1 cellular context compared by ENCODE assay signal in the genomic region with DNA sequence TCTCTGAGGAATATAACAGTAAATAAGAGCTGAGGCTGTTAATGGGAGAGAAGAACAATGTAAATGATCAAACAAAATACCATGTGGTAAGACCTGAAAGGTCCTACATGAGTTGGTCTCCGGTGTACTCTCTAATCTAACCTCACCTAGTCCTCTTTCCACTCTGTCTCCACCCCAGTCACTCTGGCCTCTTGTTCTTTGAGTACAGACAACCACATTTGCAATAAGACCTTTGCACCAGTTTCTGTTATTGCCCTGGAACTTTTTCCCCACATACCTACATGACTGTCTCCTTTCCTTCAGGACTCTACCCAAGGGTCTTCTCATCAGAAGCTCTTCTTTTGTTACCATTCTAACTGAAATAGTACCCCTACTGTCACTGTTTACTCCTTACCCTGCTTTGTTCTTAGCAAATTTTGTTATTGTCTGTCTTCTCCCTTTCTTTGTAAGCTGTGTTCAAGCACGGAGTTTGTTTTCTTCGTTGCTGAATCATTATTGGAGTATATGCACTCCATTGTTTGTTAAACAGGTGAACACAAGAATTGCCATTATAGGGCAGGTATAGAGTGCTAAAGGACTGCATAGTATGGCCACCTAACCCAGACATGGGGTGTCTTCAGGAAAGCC.
TF ChIP-seq lines count a peak whose summit lies in the region.

No MANE protein-coding gene starts in this region.

TF ChIP-seq in HepG2, 621 proteins besides CTCF, POLR2A, EP300 and RAD21 (continues in another document):
- TF ChIP-seq HMGXB4 (CRISPR knock-in tag; IDR thresholded peaks at IDR 0.05; ENCODE audit: borderline replicate concordance in 1 of 2, low read depth in 1 of 2) = 0 out of 4 replicates have a peak, but pooled peaks have one; percentile 43 to 59
- TF ChIP-seq GZF1 (CRISPR knock-in tag; IDR thresholded peaks at IDR 0.05) = no peak
- TF ChIP-seq SRY (CRISPR knock-in tag; IDR thresholded peaks at IDR 0.05) = no peak
- no peak for TF ChIP-seq HES4 (CRISPR knock-in tag; IDR thresholded peaks at IDR 0.05; ENCODE audit: borderline replicate concordance)
- no peak for TF ChIP-seq ZFP37 (CRISPR knock-in tag; IDR thresholded peaks at IDR 0.05; ENCODE audit: borderline replicate concordance)
- TF ChIP-seq, protein P1, sequence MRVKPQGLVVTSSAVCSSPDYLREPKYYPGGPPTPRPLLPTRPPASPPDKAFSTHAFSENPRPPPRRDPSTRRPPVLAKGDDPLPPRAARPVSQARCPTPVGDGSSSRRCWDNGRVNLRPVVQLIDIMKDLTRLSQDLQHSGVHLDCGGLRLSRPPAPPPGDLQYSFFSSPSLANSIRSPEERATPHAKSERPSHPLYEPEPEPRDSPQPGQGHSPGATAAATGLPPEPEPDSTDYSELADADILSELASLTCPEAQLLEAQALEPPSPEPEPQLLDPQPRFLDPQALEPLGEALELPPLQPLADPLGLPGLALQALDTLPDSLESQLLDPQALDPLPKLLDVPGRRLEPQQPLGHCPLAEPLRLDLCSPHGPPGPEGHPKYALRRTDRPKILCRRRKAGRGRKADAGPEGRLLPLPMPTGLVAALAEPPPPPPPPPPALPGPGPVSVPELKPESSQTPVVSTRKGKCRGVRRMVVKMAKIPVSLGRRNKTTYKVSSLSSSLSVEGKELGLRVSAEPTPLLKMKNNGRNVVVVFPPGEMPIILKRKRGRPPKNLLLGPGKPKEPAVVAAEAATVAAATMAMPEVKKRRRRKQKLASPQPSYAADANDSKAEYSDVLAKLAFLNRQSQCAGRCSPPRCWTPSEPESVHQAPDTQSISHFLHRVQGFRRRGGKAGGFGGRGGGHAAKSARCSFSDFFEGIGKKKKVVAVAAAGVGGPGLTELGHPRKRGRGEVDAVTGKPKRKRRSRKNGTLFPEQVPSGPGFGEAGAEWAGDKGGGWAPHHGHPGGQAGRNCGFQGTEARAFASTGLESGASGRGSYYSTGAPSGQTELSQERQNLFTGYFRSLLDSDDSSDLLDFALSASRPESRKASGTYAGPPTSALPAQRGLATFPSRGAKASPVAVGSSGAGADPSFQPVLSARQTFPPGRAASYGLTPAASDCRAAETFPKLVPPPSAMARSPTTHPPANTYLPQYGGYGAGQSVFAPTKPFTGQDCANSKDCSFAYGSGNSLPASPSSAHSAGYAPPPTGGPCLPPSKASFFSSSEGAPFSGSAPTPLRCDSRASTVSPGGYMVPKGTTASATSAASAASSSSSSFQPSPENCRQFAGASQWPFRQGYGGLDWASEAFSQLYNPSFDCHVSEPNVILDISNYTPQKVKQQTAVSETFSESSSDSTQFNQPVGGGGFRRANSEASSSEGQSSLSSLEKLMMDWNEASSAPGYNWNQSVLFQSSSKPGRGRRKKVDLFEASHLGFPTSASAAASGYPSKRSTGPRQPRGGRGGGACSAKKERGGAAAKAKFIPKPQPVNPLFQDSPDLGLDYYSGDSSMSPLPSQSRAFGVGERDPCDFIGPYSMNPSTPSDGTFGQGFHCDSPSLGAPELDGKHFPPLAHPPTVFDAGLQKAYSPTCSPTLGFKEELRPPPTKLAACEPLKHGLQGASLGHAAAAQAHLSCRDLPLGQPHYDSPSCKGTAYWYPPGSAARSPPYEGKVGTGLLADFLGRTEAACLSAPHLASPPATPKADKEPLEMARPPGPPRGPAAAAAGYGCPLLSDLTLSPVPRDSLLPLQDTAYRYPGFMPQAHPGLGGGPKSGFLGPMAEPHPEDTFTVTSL (CRISPR knock-in tag; IDR thresholded peaks at IDR 0.05; ENCODE audit: borderline replicate concordance) = no peak
- no peak for TF ChIP-seq ZNF34 (CRISPR knock-in tag; IDR thresholded peaks at IDR 0.05; ENCODE audit: borderline replicate concordance)
- peak; percentile 64; the same call in 1 of the 2 replicates for TF ChIP-seq FOXJ3 (CRISPR knock-in tag; IDR thresholded peaks at IDR 0.05; ENCODE audit: borderline replicate concordance)
- no peak for TF ChIP-seq AGO1 (IDR thresholded peaks at IDR 0.05; ENCODE audit: low read depth, low read length, poor library complexity, severe bottlenecking)
- no peak for TF ChIP-seq ZC3H13 (CRISPR knock-in tag; IDR thresholded peaks at IDR 0.05)
- TF ChIP-seq, protein P2, sequence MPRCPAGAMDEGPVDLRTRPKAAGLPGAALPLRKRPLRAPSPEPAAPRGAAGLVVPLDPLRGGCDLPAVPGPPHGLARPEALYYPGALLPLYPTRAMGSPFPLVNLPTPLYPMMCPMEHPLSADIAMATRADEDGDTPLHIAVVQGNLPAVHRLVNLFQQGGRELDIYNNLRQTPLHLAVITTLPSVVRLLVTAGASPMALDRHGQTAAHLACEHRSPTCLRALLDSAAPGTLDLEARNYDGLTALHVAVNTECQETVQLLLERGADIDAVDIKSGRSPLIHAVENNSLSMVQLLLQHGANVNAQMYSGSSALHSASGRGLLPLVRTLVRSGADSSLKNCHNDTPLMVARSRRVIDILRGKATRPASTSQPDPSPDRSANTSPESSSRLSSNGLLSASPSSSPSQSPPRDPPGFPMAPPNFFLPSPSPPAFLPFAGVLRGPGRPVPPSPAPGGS (CRISPR knock-in tag; IDR thresholded peaks at IDR 0.05) = no peak
- TF ChIP-seq, protein P3, sequence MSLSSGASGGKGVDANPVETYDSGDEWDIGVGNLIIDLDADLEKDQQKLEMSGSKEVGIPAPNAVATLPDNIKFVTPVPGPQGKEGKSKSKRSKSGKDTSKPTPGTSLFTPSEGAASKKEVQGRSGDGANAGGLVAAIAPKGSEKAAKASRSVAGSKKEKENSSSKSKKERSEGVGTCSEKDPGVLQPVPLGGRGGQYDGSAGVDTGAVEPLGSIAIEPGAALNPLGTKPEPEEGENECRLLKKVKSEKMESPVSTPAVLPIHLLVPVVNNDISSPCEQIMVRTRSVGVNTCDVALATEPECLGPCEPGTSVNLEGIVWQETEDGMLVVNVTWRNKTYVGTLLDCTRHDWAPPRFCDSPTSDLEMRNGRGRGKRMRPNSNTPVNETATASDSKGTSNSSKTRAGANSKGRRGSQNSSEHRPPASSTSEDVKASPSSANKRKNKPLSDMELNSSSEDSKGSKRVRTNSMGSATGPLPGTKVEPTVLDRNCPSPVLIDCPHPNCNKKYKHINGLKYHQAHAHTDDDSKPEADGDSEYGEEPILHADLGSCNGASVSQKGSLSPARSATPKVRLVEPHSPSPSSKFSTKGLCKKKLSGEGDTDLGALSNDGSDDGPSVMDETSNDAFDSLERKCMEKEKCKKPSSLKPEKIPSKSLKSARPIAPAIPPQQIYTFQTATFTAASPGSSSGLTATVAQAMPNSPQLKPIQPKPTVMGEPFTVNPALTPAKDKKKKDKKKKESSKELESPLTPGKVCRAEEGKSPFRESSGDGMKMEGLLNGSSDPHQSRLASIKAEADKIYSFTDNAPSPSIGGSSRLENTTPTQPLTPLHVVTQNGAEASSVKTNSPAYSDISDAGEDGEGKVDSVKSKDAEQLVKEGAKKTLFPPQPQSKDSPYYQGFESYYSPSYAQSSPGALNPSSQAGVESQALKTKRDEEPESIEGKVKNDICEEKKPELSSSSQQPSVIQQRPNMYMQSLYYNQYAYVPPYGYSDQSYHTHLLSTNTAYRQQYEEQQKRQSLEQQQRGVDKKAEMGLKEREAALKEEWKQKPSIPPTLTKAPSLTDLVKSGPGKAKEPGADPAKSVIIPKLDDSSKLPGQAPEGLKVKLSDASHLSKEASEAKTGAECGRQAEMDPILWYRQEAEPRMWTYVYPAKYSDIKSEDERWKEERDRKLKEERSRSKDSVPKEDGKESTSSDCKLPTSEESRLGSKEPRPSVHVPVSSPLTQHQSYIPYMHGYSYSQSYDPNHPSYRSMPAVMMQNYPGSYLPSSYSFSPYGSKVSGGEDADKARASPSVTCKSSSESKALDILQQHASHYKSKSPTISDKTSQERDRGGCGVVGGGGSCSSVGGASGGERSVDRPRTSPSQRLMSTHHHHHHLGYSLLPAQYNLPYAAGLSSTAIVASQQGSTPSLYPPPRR (CRISPR knock-in tag; IDR thresholded peaks at IDR 0.05; ENCODE audit: borderline replicate concordance) = peak; percentile 74; the same call in 1 of the 2 replicates
- TF ChIP-seq, protein P4, sequence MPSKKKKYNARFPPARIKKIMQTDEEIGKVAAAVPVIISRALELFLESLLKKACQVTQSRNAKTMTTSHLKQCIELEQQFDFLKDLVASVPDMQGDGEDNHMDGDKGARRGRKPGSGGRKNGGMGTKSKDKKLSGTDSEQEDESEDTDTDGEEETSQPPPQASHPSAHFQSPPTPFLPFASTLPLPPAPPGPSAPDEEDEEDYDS (CRISPR knock-in tag; IDR thresholded peaks at IDR 0.05) = peak; percentile 59; the same call in 1 of the 2 replicates
- no peak for TF ChIP-seq CBX2 (IDR thresholded peaks at IDR 0.05; ENCODE audit: low read depth, low read length)
- TF ChIP-seq CBX2 (CRISPR knock-in tag; IDR thresholded peaks at IDR 0.05; ENCODE audit: low read depth) = no peak
- TF ChIP-seq ZBTB8A (CRISPR knock-in tag; IDR thresholded peaks at IDR 0.05; ENCODE audit: borderline replicate concordance, low read depth) = no peak
- no peak for TF ChIP-seq TMF1 (CRISPR knock-in tag; IDR thresholded peaks at IDR 0.05; ENCODE audit: low read depth)
- TF ChIP-seq MIER2 (CRISPR knock-in tag; IDR thresholded peaks at IDR 0.05) = no peak; the same call in 1 of the 2 replicates
- TF ChIP-seq FUBP1 (CRISPR knock-in tag; IDR thresholded peaks at IDR 0.05; ENCODE audit: borderline replicate concordance) = no peak
- TF ChIP-seq PAX8 (CRISPR knock-in tag; IDR thresholded peaks at IDR 0.05; ENCODE audit: borderline replicate concordance) = no peak
- TF ChIP-seq ARID2 (CRISPR knock-in tag; IDR thresholded peaks at IDR 0.05; ENCODE audit: borderline replicate concordance) = no peak
- no peak for TF ChIP-seq CENPX (CRISPR knock-in tag; IDR thresholded peaks at IDR 0.05)
- no peak for TF ChIP-seq ZBTB4 (CRISPR knock-in tag; IDR thresholded peaks at IDR 0.05; ENCODE audit: borderline replicate concordance)
- TF ChIP-seq, protein P5, sequence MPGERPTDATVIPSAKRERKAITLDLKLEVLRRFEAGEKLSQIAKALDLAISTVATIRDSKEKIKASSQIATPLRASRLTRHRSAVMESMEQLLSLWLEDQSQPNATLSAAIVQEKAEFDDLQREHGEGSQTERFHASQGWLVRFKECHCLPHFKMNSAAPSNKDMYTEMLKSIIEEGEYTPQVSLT (CRISPR knock-in tag; IDR thresholded peaks at IDR 0.05; ENCODE audit: borderline replicate concordance, low read depth) = no peak
- TF ChIP-seq GFI1 (CRISPR knock-in tag; IDR thresholded peaks at IDR 0.05; ENCODE audit: borderline replicate concordance) = no peak
- TF ChIP-seq ZUFSP (CRISPR knock-in tag; IDR thresholded peaks at IDR 0.05; ENCODE audit: borderline replicate concordance) = no peak
